In genomic region chr18:48798334-48799197, GRCh38 we compare ENCODE assay signal across 13 cellular contexts.
DNase-seq lines count a peak whose midpoint lies in the region; ATAC-seq and TF ChIP-seq lines count a peak whose summit lies in the region.
"Had no signal": no experiment of that assay in that cellular context is flagged by ENCODE, and none has a peak within 500 bp of the region (broad histone marks: within the 10 kb centered on the region; RNA-seq: fewer than 3 reads in every experiment).

No MANE protein-coding gene starts in this region.

- no peak for TF ChIP-seq CTCF in transverse colon (IDR thresholded peaks at IDR 0.05)

- no peaks in the 10 kb centered on the region for H3K27me3 ChIP-seq in transverse colon

- in situ Hi-C loops in transverse colon (cut with MboI; ENCODE audit: low pct_ligation_motif_present in 1 of 4, low pct_unique_long_range_greater_than_20kb in 1 of 4, low sequenced_read_pairs in 3 of 4): loop anchor here in 1 of 4 donors (25.0 kb wide), 1 partner anchor 164 kb away; the partner anchor contains the start of gene SMAD7

- 91 to 100% methylated on average over 1 to 17 of the region's 17 CpGs for WGBS in transverse colon (ENCODE audit: low coverage in 1 of 2), 2 donors

- ATAC-seq in activated CD4-positive, CD25-positive, alpha-beta regulatory T cell treated with anti-CD3 and anti-CD28 coated beads, Interleukin-2, amount 50 U/mL, for 24 hours: no peak
- ATAC-seq in naive B cell (ENCODE audit: low read depth in 2 of 2): no peak

- no peaks in the 10 kb centered on the region for H3K36me3 ChIP-seq in transverse colon

- no peak for TF ChIP-seq POLR2A in transverse colon (IDR thresholded peaks at IDR 0.05)

- intact Hi-C loops in transverse colon (cut with DNase I; ENCODE audit: low total_unique reads): no loop called here

- no peaks in the 10 kb centered on the region for H3K27me3 Mint-ChIP-seq in naive B cell

- no peaks in the 10 kb centered on the region for H3K36me3 Mint-ChIP-seq in naive B cell

- H3K4me3 Mint-ChIP-seq in naive B cell: peak overlapping the region in 1 of 8 donors; percentile 59

- peak overlapping the region in 4 of 6 donors; percentile 11 to 81 (median 56) for H3K27ac Mint-ChIP-seq in naive B cell

- no peak for TF ChIP-seq EP300 in transverse colon (IDR thresholded peaks at IDR 0.05; ENCODE audit: low read depth)

- H3K9me3 ChIP-seq in transverse colon: no peaks in the 10 kb centered on the region
- H3K9me3 ChIP-seq: Caco-2 had no signal

- peaks cover 25 to 44% (median 26%) of the 10 kb centered on the region in 3 donors for H3K4me1 Mint-ChIP-seq in naive B cell

- peaks cover 6 to 22% (median 18%) of the 10 kb centered on the region in 4 donors for H3K4me1 ChIP-seq in transverse colon

- H3K4me3 ChIP-seq in transverse colon: no peak overlapping the region
- H3K4me3 ChIP-seq: PC-9 had no signal

- H3K9me3 Mint-ChIP-seq in naive B cell: no peaks in the 10 kb centered on the region

- DNase-seq in activated CD4-positive, CD25-positive, alpha-beta regulatory T cell treated with anti-CD3 and anti-CD28 coated beads, Interleukin-2, amount 50 U/mL, for 72 hours: peak; percentile 23
- peak; percentile 64 for DNase-seq in cerebellum (ENCODE audit: low spot score)
- DNase-seq in naive B cell: no peak
- DNase-seq in transverse colon: peak; percentile 5
- no peak for DNase-seq in 8988T
- DNase-seq in DMS153 (lab: John Stamatoyannopoulos, UW): no peak
- no peak for DNase-seq in effector CD8-positive, alpha-beta T cell (lab: John Stamatoyannopoulos, UW)
- DNase-seq: Caco-2; MV-4-11; NCI-H2227 treated with DMSO at 0.1 percent for 48 hours; PC-9; stimulated activated CD4-positive, alpha-beta T cell treated with anti-CD3 and anti-CD28 coated beads, Interleukin-2, amount 100 ng/mL, for 48 hours had no signal

- no peak overlapping the region for H3K27ac ChIP-seq in transverse colon
- H3K27ac ChIP-seq: PC-9 had no signal

Comparison
In these comparisons a context has a peak if more than half of its experiments do, and no peak if none do; other contexts are left out.
1. DNase-seq: peak in activated CD4-positive, CD25-positive, alpha-beta regulatory T cell treated with anti-CD3 and anti-CD28 coated beads, Interleukin-2, amount 50 U/mL, for 72 hours (single experiment), cerebellum (single experiment) and transverse colon (single experiment); none in naive B cell (single experiment), 8988T (single experiment), DMS153 (single experiment) and effector CD8-positive, alpha-beta T cell (single experiment).